14 cellular contexts compared by ENCODE assay signal in genomic region chr14:24941719-24942118, GRCh38.
DNase-seq lines count a peak whose midpoint lies in the region; ATAC-seq and TF ChIP-seq lines count a peak whose summit lies in the region.
"Had no signal": no experiment of that assay in that cellular context is flagged by ENCODE, and none has a peak within 500 bp of the region (broad histone marks: within the 10 kb centered on the region; RNA-seq: fewer than 3 reads in every experiment).

No MANE protein-coding gene starts in this region.

- POLR2A ChIA-PET in RWPE1 (lab: Yijun Ruan, JAX; ENCODE audit: low non-redundant PET): no interaction called here

- CTCF ChIA-PET in RWPE1 (lab: Yijun Ruan, JAX): interaction anchor here (0.5 to 0.6 kb wide), 2 partner anchors 205 to 1632 kb away, joined by 3 read pairs; no protein-coding TSS in a partner anchor

- TF ChIP-seq CTCF in parathyroid adenoma (IDR thresholded peaks at IDR 0.05): no peak
- TF ChIP-seq CTCF in RWPE1 (conservative IDR thresholded peaks at IDR 0.05; ENCODE audit: low read depth): no peak

- H3K4me2 ChIP-seq in parathyroid adenoma (ENCODE audit: low read length): no peak overlapping the region
- H3K4me2 ChIP-seq: PC-9 had no signal

- no peak overlapping the region for H3K9ac ChIP-seq in parathyroid adenoma

- H3K27ac ChIP-seq in parathyroid adenoma (no peak overlapping the region), RWPE1 (no peak overlapping the region)
- H3K27ac ChIP-seq: 22Rv1, neutrophil, PC-9 had no signal

- no peaks in the 10 kb centered on the region for H3K36me3 ChIP-seq in parathyroid adenoma (ENCODE audit: control insufficient read depth, insufficient read depth, low read length)
- H3K36me3 ChIP-seq: neutrophil had no signal

- ATAC-seq in HG03342 (IDR thresholded peaks at IDR 0.05; ENCODE audit: unreplicated experiment) (peak; percentile 56), HG03469 (IDR thresholded peaks at IDR 0.05; ENCODE audit: unreplicated experiment) (no peak), GM18519 (IDR thresholded peaks at IDR 0.05; ENCODE audit: low FRiP score, unreplicated experiment) (no peak)

- DNase-seq in DMS 273 (lab: John Stamatoyannopoulos, UW; ENCODE audit: unreplicated experiment): peak; percentile 42
- DNase-seq in DMS 273 treated with DMSO at 0.1 percent for 48 hours (lab: John Stamatoyannopoulos, UW): no peak
- peak; percentile 82 for DNase-seq in NCI-H510A (lab: John Stamatoyannopoulos, UW)
- DNase-seq in RWPE1 (ENCODE audit: low spot score): no peak
- DNase-seq: activated CD4-positive, CD25-positive, alpha-beta regulatory T cell; activated naive CD4-positive, alpha-beta T cell treated with anti-CD3 and anti-CD28 coated beads, Interleukin-2, amount 50 U/mL, for 16 hours; upper lobe of left lung had no signal

- H3K4me1 ChIP-seq in parathyroid adenoma: no peaks in the 10 kb centered on the region

- H3K79me2 ChIP-seq in parathyroid adenoma: no peaks in the 10 kb centered on the region

- H3K27me3 ChIP-seq in parathyroid adenoma (ENCODE audit: control insufficient read depth, insufficient read depth, low read length): no peaks in the 10 kb centered on the region
- H3K27me3 ChIP-seq: neutrophil, upper lobe of left lung had no signal

- H3K4me3 ChIP-seq in parathyroid adenoma (ENCODE audit: low read depth, low read length): no peak overlapping the region
- H3K4me3 ChIP-seq: PC-9, upper lobe of left lung had no signal

- no peaks in the 10 kb centered on the region for H3K9me3 ChIP-seq in parathyroid adenoma (ENCODE audit: control insufficient read depth, low read length)
- H3K9me3 ChIP-seq: neutrophil, upper lobe of left lung had no signal

- H2AFZ ChIP-seq in parathyroid adenoma: peak overlapping the region; percentile 5
- H2AFZ ChIP-seq: PC-9 had no signal

Comparison
In these comparisons a context has a peak if more than half of its experiments do, and no peak if none do; other contexts are left out.
1. DNase-seq: peak in DMS 273 (single experiment) and NCI-H510A (single experiment); none in DMS 273 treated with DMSO at 0.1 percent for 48 hours (single experiment) and RWPE1 (single experiment).